In genomic region chr6:128570439-128571063, GRCh38 we compare ENCODE assay signal across 10 cellular contexts. TPM values are rescaled to one million over a fixed set of nuclear protein-coding genes. Genes with fewer than 3 reads are reported as not detected.
DNase-seq lines count a peak whose midpoint lies in the region; ATAC-seq and TF ChIP-seq lines count a peak whose summit lies in the region.
"Had no signal": no experiment of that assay in that cellular context is flagged by ENCODE, and none has a peak within 500 bp of the region (broad histone marks: within the 10 kb centered on the region; RNA-seq: fewer than 3 reads in every experiment).

No MANE protein-coding gene starts in this region.

- ATAC-seq in HG03439 (IDR thresholded peaks at IDR 0.05; ENCODE audit: unreplicated experiment) = no peak
- ATAC-seq in GM18870 (IDR thresholded peaks at IDR 0.05; ENCODE audit: unreplicated experiment) = no peak

- H3K9me3 Mint-ChIP-seq in Calu3 (ENCODE audit: low read depth, unreplicated experiment) = no peaks in the 10 kb centered on the region

- H3K4me1 ChIP-seq in mesenchymal stem cell (ENCODE audit: control insufficient read depth, insufficient read depth, low read depth, low read length) = peaks cover 2% of the 10 kb centered on the region

- peak overlapping the region; percentile 75 for H2BK5ac ChIP-seq in mesenchymal stem cell (ENCODE audit: low read depth, low read length, poor library complexity, severe bottlenecking)

- peak overlapping the region; percentile 28 for H3K9ac ChIP-seq in mesenchymal stem cell (ENCODE audit: low read length)

- H3K4me1 Mint-ChIP-seq in Calu3 (ENCODE audit: low read depth, unreplicated experiment) = peaks cover 27% of the 10 kb centered on the region

- H3K23ac ChIP-seq in mesenchymal stem cell (ENCODE audit: low read length in 2 of 2) = no peak overlapping the region

- peak; percentile 20 for DNase-seq in Calu3
- DNase-seq in LNCaP clone FGC (ENCODE audit: low read depth) = peak; percentile 35
- no peak for DNase-seq in brain microvascular endothelial cell
- peak; percentile 3 for DNase-seq in mesenchymal stem cell
- DNase-seq in NCI-H187 treated with DMSO at 0.1 percent for 48 hours (lab: John Stamatoyannopoulos, UW) = no peak
- no peak for DNase-seq in NAMALWA (ENCODE audit: low spot score)
- DNase-seq: NCI-H1092 had no signal

- no TSS peak for BruUV-seq in Calu3 (replicated peaks; lab: Mats Ljungman, UMichigan)

- H3K27ac Mint-ChIP-seq in Calu3 (ENCODE audit: unreplicated experiment) = peak overlapping the region; percentile 42
- H3K27ac Mint-ChIP-seq: WTC11 had no signal

- peak overlapping the region; percentile 38 for H3K4me2 ChIP-seq in mesenchymal stem cell (ENCODE audit: low read length, poor library complexity, severe bottlenecking)

- no peak overlapping the region for H4K8ac ChIP-seq in mesenchymal stem cell (ENCODE audit: low read length)

- H3K36me3 ChIP-seq in brain microvascular endothelial cell (replicated peaks) = no peaks in the 10 kb centered on the region
- H3K36me3 ChIP-seq in mesenchymal stem cell (ENCODE audit: control insufficient read depth in 1 of 2, insufficient read depth in 2 of 2, low read depth in 1 of 2, low read length in 2 of 2) = no peaks in the 10 kb centered on the region

- peak overlapping the region; percentile 19 for H3K4me3 Mint-ChIP-seq in Calu3 (ENCODE audit: low read depth, unreplicated experiment)
- H3K4me3 Mint-ChIP-seq: WTC11 had no signal

- H3K18ac ChIP-seq in mesenchymal stem cell (ENCODE audit: low read depth in 1 of 2, low read length in 2 of 2) = no peak overlapping the region

- 78% methylated on average over 5 of the region's 5 CpGs for WGBS in mesenchymal stem cell

- H3K4me3 ChIP-seq in LNCaP clone FGC (ENCODE audit: low read depth, low read length) (no peak overlapping the region), brain microvascular endothelial cell (ENCODE audit: low read depth, low read length) (no peak overlapping the region), mesenchymal stem cell (ENCODE audit: insufficient read depth in 1 of 2, low read depth in 1 of 2, low read length in 2 of 2) (peak overlapping the region in 1 of 2 experiments; percentile 25)

- H2BK15ac ChIP-seq in mesenchymal stem cell (ENCODE audit: low read depth, poor library complexity, severe bottlenecking) = no peak overlapping the region

- no peak overlapping the region for H2AFZ ChIP-seq in mesenchymal stem cell (ENCODE audit: low read depth, low read length)

- H3K27me3 ChIP-seq in brain microvascular endothelial cell (replicated peaks) = no peaks in the 10 kb centered on the region
- no peaks in the 10 kb centered on the region for H3K27me3 ChIP-seq in mesenchymal stem cell (ENCODE audit: control insufficient read depth in 1 of 2, insufficient read depth in 1 of 2, low read length in 2 of 2)

- no peak overlapping the region for H4K91ac ChIP-seq in mesenchymal stem cell (ENCODE audit: low read length)

- H3K27ac ChIP-seq in brain microvascular endothelial cell (peak overlapping the region; percentile 49), mesenchymal stem cell (ENCODE audit: low read length, poor library complexity, severe bottlenecking) (peak overlapping the region; percentile 83)

- H3K27me3 Mint-ChIP-seq in Calu3 (ENCODE audit: unreplicated experiment) = no peaks in the 10 kb centered on the region

- H3K79me1 ChIP-seq in mesenchymal stem cell (replicated peaks; ENCODE audit: low read length, poor library complexity, severe bottlenecking) = no peaks in the 10 kb centered on the region

- no peak overlapping the region for H2BK120ac ChIP-seq in mesenchymal stem cell (ENCODE audit: low read depth, low read length)

- no peak overlapping the region for H2BK12ac ChIP-seq in mesenchymal stem cell (ENCODE audit: low read length in 2 of 2)

- H3K4ac ChIP-seq in mesenchymal stem cell (ENCODE audit: low read depth in 1 of 2, low read length in 2 of 2) = no peak overlapping the region

- CTCF ChIA-PET in Calu3 (lab: Charles Lee) = no interaction called here

- TF ChIP-seq CTCF in Calu3 (IDR thresholded peaks at IDR 0.05; ENCODE audit: unreplicated experiment) (no peak), LNCaP clone FGC (IDR thresholded peaks at IDR 0.05; ENCODE audit: control insufficient read depth, extremely low read depth, insufficient read depth) (no peak), brain microvascular endothelial cell (IDR thresholded peaks at IDR 0.05; ENCODE audit: low read depth, low read length, missing control alignments) (no peak)

- H3K36me3 Mint-ChIP-seq in Calu3 (ENCODE audit: insufficient read depth, unreplicated experiment) = no peaks in the 10 kb centered on the region
- H3K36me3 Mint-ChIP-seq: WTC11 had no signal

- in situ Hi-C loops in brain microvascular endothelial cell (cut with HindIII; ENCODE audit: low pct_ligation_motif_present, low sequenced_read_pairs) = no loop called here

- H3K9me3 ChIP-seq in mesenchymal stem cell (ENCODE audit: control insufficient read depth, low read length) = no peaks in the 10 kb centered on the region

- intact Hi-C loops in Calu3 (cut with micrococcal nuclease; ENCODE audit: unreplicated experiment) = loop anchor here (2.0 kb wide), 1 partner anchor 60 kb away; no protein-coding TSS in a partner anchor

- H2AK5ac ChIP-seq in mesenchymal stem cell (ENCODE audit: low read length, severe bottlenecking) = no peak overlapping the region

- H3K14ac ChIP-seq in mesenchymal stem cell (ENCODE audit: low read length in 2 of 2) = no peak overlapping the region

RNA-seq across cellular contexts. Expression of gene PTPRK, which starts 50.2 kb away (rescaled TPM):
- total RNA-seq in Calu3 (2022) = 201 and 265 TPM in 2 replicates
- polyA plus RNA-seq in mesenchymal stem cell (2013, experiment 1 of 2) = 48.5 TPM
- 49.0 TPM for polyA plus RNA-seq in mesenchymal stem cell (2013, experiment 2 of 2)

Comparison
In these comparisons a context has a peak if more than half of its experiments do, and no peak if none do; other contexts are left out.
1. DNase-seq: peak in Calu3 (single experiment), LNCaP clone FGC (single experiment) and mesenchymal stem cell (single experiment); none in brain microvascular endothelial cell (single experiment), NCI-H187 treated with DMSO at 0.1 percent for 48 hours (single experiment) and NAMALWA (single experiment).